In genomic region chr19:7112675-7113074, GRCh38 we compare ENCODE assay signal across 10 cellular contexts. TPM values are rescaled to one million over a fixed set of nuclear protein-coding genes. Genes with fewer than 3 reads are reported as not detected.
"Had no signal": no experiment of that assay in that cellular context is flagged by ENCODE, and none has a peak within 500 bp of the region (broad histone marks: within the 10 kb centered on the region; RNA-seq: fewer than 3 reads in every experiment).

No MANE protein-coding gene starts in this region.

- H3K4me3 ChIP-seq: GM23248 had no signal

- H3K27ac ChIP-seq: GM23248, HL-60 had no signal

- FAIRE-seq: H54 had no signal

- H2AFZ ChIP-seq: GM23248 had no signal

- H3K9ac ChIP-seq: GM23248 had no signal

- DNase-seq: GM23248, GOT3, H9, HCEC 1CT, HFFc6, KG1 had no signal

RNA-seq across cellular contexts. Expression of gene MBD3L3, which starts 54.2 kb away (rescaled TPM):
- total RNA-seq: GM23248, H9, HFFc6, HT1080 had no signal
- polyA plus RNA-seq: GM23248, IgD-negative memory B cell had no signal
